Comparison of ENCODE assay signal across 13 cellular contexts in the genomic region with DNA sequence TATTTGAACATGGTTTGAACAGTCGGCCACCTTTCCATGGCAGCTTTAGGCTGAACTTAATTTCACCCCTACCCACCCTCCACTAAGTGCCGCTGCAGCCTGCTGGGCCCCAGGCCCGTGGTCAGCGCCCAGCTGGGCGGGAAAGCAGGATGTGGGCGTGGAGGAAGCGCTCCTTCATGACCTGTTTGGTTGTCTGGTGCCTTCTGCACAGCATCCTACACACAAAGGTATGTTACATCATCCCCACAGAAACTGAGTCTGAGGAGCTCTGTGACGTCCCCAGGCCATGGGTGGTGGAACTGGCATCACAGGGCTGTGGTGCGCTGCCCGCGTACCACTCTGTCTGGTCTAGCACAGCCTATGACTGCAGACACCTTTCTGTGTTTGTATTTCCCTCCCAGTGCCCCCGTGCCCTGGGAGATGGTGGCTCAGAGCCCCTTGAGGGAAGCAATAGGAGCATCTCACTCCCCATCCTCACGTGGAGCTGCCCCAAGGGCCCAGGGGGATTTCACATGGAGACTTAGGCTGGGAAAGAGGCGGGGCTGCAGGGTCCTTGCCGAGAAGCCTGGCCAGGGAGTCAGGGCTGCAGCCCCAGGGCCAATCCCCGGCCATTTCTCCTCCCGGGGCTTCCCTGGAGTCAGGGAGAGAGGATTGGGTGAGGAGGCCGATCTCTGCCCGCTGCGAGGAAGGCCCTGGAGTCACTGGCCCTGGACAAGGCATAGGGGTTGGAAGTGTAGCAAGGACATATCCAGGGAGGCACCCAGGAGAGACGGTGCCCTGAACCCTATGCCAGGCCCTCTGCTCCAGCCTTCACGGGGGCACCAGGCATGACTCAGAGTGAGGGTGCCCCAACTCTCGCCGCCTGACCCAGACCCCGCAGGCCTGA. TPM values are rescaled to one million over a fixed set of nuclear protein-coding genes. Genes with fewer than 3 reads are reported as not detected.
DNase-seq lines count a peak whose midpoint lies in the region; ATAC-seq and TF ChIP-seq lines count a peak whose summit lies in the region.
"Had no signal": no experiment of that assay in that cellular context is flagged by ENCODE, and none has a peak within 500 bp of the region (broad histone marks: within the 10 kb centered on the region; RNA-seq: fewer than 3 reads in every experiment).

No MANE protein-coding gene starts in this region.

- H3K27ac Mint-ChIP-seq in T-helper 17 cell, result peak overlapping the region; percentile 99
- H3K27ac Mint-ChIP-seq in activated naive CD8-positive, alpha-beta T cell treated with anti-CD3 and anti-CD28 coated beads for 36 hours, result peak overlapping the region; percentile 91
- H3K27ac Mint-ChIP-seq: HFFc6 had no signal

- no peaks in the 10 kb centered on the region for H3K27me3 ChIP-seq in ovary
- H3K27me3 ChIP-seq: pancreas, suprapubic skin had no signal

- no peak for TF ChIP-seq POLR2A in ovary (IDR thresholded peaks at IDR 0.05)

- no peak overlapping the region for H3K4me3 Mint-ChIP-seq in T-helper 17 cell
- peak overlapping the region; percentile 18 for H3K4me3 Mint-ChIP-seq in activated naive CD8-positive, alpha-beta T cell treated with anti-CD3 and anti-CD28 coated beads for 36 hours
- H3K4me3 Mint-ChIP-seq: HFFc6 had no signal

- no peaks in the 10 kb centered on the region for H3K27me3 Mint-ChIP-seq in T-helper 17 cell
- no peaks in the 10 kb centered on the region for H3K27me3 Mint-ChIP-seq in activated naive CD8-positive, alpha-beta T cell treated with anti-CD3 and anti-CD28 coated beads for 36 hours

- intact Hi-C loops in ovary (cut with DNase I), result no loop called here

- no peak for TF ChIP-seq CTCF in ovary (IDR thresholded peaks at IDR 0.05)

- peaks cover 28% of the 10 kb centered on the region for H3K4me1 Mint-ChIP-seq in T-helper 17 cell
- H3K4me1 Mint-ChIP-seq in activated naive CD8-positive, alpha-beta T cell treated with anti-CD3 and anti-CD28 coated beads for 36 hours, result peaks cover 43% of the 10 kb centered on the region

- DNase-seq in HT1080 (ENCODE audit: low read depth) (peak; percentile 6), T-helper 17 cell (peak in 1 of 3 donors; percentile 51), ovary (peak in 3 of 5 donors; percentile 50 to 59 (median 58)), NCI-H2107 treated with DMSO at 0.1 percent for 48 hours (lab: John Stamatoyannopoulos, UW; ENCODE audit: unreplicated experiment) (no peak), amniotic stem cell (lab: John Stamatoyannopoulos, UW) (no peak), middle frontal gyrus (ENCODE audit: extremely low spot score, low spot score) (no peak)
- peak; percentile 38 for DNase-seq in activated naive CD8-positive, alpha-beta T cell treated with anti-CD3 and anti-CD28 coated beads for 36 hours
- DNase-seq: Calu3, HFFc6, PC-3 had no signal

- no peak overlapping the region for H3K27ac ChIP-seq in ovary
- H3K27ac ChIP-seq: pancreas, suprapubic skin had no signal

- TF ChIP-seq EP300 in ovary (IDR thresholded peaks at IDR 0.05), result no peak

- 65 to 72% (median 67%) methylated on average over 25 of the region's 25 CpGs for WGBS in ovary, 3 donors

- no peaks in the 10 kb centered on the region for H3K4me1 ChIP-seq in ovary (ENCODE audit: insufficient read depth)
- H3K4me1 ChIP-seq: pancreas, suprapubic skin had no signal

- H3K9me3 Mint-ChIP-seq in activated naive CD8-positive, alpha-beta T cell treated with anti-CD3 and anti-CD28 coated beads for 36 hours, result no peaks in the 10 kb centered on the region
- H3K9me3 Mint-ChIP-seq: HFFc6 had no signal

- ATAC-seq in T-helper 17 cell (peak; percentile 79), HG03439 (IDR thresholded peaks at IDR 0.05; ENCODE audit: unreplicated experiment) (no peak)
- ATAC-seq: pancreas, PC-3 had no signal

- no peaks in the 10 kb centered on the region for H3K36me3 ChIP-seq in ovary
- H3K36me3 ChIP-seq: pancreas had no signal

- peaks cover 12% of the 10 kb centered on the region for H3K36me3 Mint-ChIP-seq in T-helper 17 cell (ENCODE audit: low read depth)
- peaks cover 13% of the 10 kb centered on the region for H3K36me3 Mint-ChIP-seq in activated naive CD8-positive, alpha-beta T cell treated with anti-CD3 and anti-CD28 coated beads for 36 hours

- no peaks in the 10 kb centered on the region for H3K9me3 ChIP-seq in T-helper 17 cell (ENCODE audit: control insufficient read depth, low read length, poor library complexity, severe bottlenecking)
- H3K9me3 ChIP-seq in ovary, result no peaks in the 10 kb centered on the region
- H3K9me3 ChIP-seq: pancreas, suprapubic skin had no signal

- H3K4me3 ChIP-seq in ovary, result no peak overlapping the region
- H3K4me3 ChIP-seq: pancreas, suprapubic skin had no signal

RNA-seq across cellular contexts. Expression of a gene that starts 37.5 kb away (rescaled TPM):
- total RNA-seq in HT1080 (2014; rRNA removed; shearing (Covaris generic)), result not detected in 2 replicates
- not detected in 2 replicates for polyA plus RNA-seq in HT1080 (2015; cell fraction: cytosol; rRNA removed)
- not detected in 2 replicates for polyA plus RNA-seq in HT1080 (2015; cell fraction: nucleus; rRNA removed)
- total RNA-seq in T-helper 17 cell (10 to 100 TPM; 47.2 to 62.3 TPM), ovary (10 to 100 TPM; 30.5 to 66.1 (median 42.4) TPM)
- total RNA-seq in activated naive CD8-positive, alpha-beta T cell treated with anti-CD3 and anti-CD28 coated beads for 36 hours, result 10 to 100 TPM; 27.1 to 28.8 TPM
- 10 to 100 TPM in 1 of 2 donors, 1 to 10 TPM in 1; 9.6 to 42.5 TPM for polyA plus RNA-seq in ovary

Comparison
In these comparisons a context has a peak if more than half of its experiments do, and no peak if none do; other contexts are left out.
1. DNase-seq: peak in HT1080 (single experiment), activated naive CD8-positive, alpha-beta T cell treated with anti-CD3 and anti-CD28 coated beads for 36 hours (single experiment) and ovary (3 of 5); none in NCI-H2107 treated with DMSO at 0.1 percent for 48 hours (single experiment), amniotic stem cell (single experiment) and middle frontal gyrus (single experiment).
2. RNA of a gene that starts 37.5 kb away (total RNA-seq): 47.2 to 62.3 TPM in T-helper 17 cell, 30.5 to 66.1 TPM in ovary and 27.1 to 28.8 TPM in activated naive CD8-positive, alpha-beta T cell treated with anti-CD3 and anti-CD28 coated beads for 36 hours; not detected in HT1080; every median in the first group is over 10 times any median in the second.